ENCODE assay signal across 14 cellular contexts in the genomic region with DNA sequence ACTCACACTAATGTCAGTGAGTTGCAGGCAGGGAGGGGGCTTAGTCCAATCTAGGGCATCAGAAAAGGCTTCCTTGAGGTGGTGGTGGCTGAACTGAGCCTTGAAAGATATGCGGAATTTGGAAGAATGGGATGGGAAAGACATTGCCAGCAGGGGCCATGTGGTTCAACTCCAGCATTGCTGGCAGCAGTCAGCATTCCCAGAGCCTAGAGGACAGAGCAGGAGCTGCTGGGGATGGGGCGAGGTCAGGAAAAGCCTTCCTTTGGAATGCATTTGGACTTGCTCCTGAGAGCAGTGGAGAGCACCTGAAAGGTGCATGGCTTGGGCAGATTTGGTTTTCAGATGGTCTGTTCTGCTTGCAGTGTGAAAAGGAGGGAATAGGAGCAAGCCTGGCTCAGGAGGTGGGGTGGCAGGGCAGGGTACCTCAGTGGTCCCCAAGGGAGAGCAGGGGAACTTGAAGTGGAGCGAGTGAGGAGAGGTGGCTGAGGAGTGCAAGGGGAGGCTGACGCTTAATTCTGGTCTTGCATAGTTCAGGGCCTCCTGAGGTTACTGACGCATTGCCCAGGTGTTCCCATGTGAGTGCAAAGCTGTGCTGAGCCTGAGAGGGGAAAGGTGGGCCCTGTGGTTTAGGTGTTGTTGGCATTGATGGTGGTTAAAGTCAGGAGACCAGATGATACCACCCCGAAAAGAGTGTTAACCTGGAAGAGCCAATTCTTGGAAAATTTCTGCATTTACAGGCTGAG.
DNase-seq lines count a peak whose midpoint lies in the region; ATAC-seq and TF ChIP-seq lines count a peak whose summit lies in the region.
"Had no signal": no experiment of that assay in that cellular context is flagged by ENCODE, and none has a peak within 500 bp of the region (broad histone marks: within the 10 kb centered on the region; RNA-seq: fewer than 3 reads in every experiment).

No MANE protein-coding gene starts in this region.

- H3K36me3 Mint-ChIP-seq in CD8-positive, alpha-beta memory T cell: peaks cover 0 to 28% (median 3%) of the 10 kb centered on the region in 3 donors
- H3K36me3 Mint-ChIP-seq in naive B cell (peaks cover 11% of the 10 kb centered on the region in 2 donors), immature natural killer cell (no peaks in the 10 kb centered on the region)

- intact Hi-C loops in colonic mucosa (cut with DNase I): no loop called here

- no peak for DNase-seq in CD8-positive, alpha-beta memory T cell
- DNase-seq in HK-2 (ENCODE audit: unreplicated experiment): peak; percentile 15
- DNase-seq in colonic mucosa: peak; percentile 30
- DNase-seq in naive B cell: no peak
- DNase-seq in NCI-H2227 (lab: John Stamatoyannopoulos, UW; ENCODE audit: unreplicated experiment): no peak
- DNase-seq in immature natural killer cell: no peak
- DNase-seq: activated CD4-positive, alpha-beta memory T cell treated with anti-CD3 and anti-CD28 coated beads for 36 hours; activated gamma-delta T cell treated with Interleukin-2 at 50 U/mL for 16 hours; NCI-H2107; psoas muscle had no signal

- H3K4me3 ChIP-seq in CD8-positive, alpha-beta memory T cell (ENCODE audit: low read length): no peak overlapping the region
- no peak overlapping the region for H3K4me3 ChIP-seq in colonic mucosa
- H3K4me3 ChIP-seq: psoas muscle, SJSA1, tibial nerve had no signal

- H3K4me1 Mint-ChIP-seq in CD8-positive, alpha-beta memory T cell: peaks cover 93 to 99% (median 98%) of the 10 kb centered on the region in 3 donors
- H3K4me1 Mint-ChIP-seq in naive B cell: peaks cover 81 to 100% (median 95%) of the 10 kb centered on the region in 3 donors
- peaks cover 77 to 92% of the 10 kb centered on the region in 2 donors for H3K4me1 Mint-ChIP-seq in immature natural killer cell

- H3K4me1 ChIP-seq in CD8-positive, alpha-beta memory T cell (ENCODE audit: insufficient read depth, low read length): peaks cover 55% of the 10 kb centered on the region
- H3K4me1 ChIP-seq in colonic mucosa: peaks cover 21% of the 10 kb centered on the region

- no peak for ATAC-seq in naive B cell (ENCODE audit: low read depth in 2 of 2)
- no peak for ATAC-seq in GM18909 (IDR thresholded peaks at IDR 0.05; ENCODE audit: poor library complexity, unreplicated experiment)
- ATAC-seq in GM21390 (IDR thresholded peaks at IDR 0.05; ENCODE audit: unreplicated experiment): no peak
- ATAC-seq: psoas muscle had no signal

- H3K9me3 Mint-ChIP-seq in CD8-positive, alpha-beta memory T cell: no peaks in the 10 kb centered on the region
- H3K9me3 Mint-ChIP-seq in naive B cell (no peaks in the 10 kb centered on the region), immature natural killer cell (no peaks in the 10 kb centered on the region)
- H3K9me3 Mint-ChIP-seq: activated CD4-positive, alpha-beta memory T cell treated with anti-CD3 and anti-CD28 coated beads for 36 hours had no signal

- no peak overlapping the region for H3K9ac ChIP-seq in colonic mucosa (ENCODE audit: low read depth in 2 of 2, low read length in 2 of 2)

- H3K27ac Mint-ChIP-seq in CD8-positive, alpha-beta memory T cell: peak overlapping the region; percentile 12 to 94 (median 58)
- H3K27ac Mint-ChIP-seq in naive B cell (peak overlapping the region; percentile 49 to 90 (median 67)), immature natural killer cell (peak overlapping the region in 3 of 6 donors; percentile 21 to 67 (median 30))
- H3K27ac Mint-ChIP-seq: activated CD4-positive, alpha-beta memory T cell treated with anti-CD3 and anti-CD28 coated beads for 36 hours had no signal

- no peak overlapping the region for H3K27ac ChIP-seq in CD8-positive, alpha-beta memory T cell (ENCODE audit: low read depth, low read length)
- H3K27ac ChIP-seq in colonic mucosa: no peak overlapping the region
- H3K27ac ChIP-seq: psoas muscle, SJSA1 had no signal

- no peaks in the 10 kb centered on the region for H3K27me3 ChIP-seq in CD8-positive, alpha-beta memory T cell (ENCODE audit: insufficient read depth, low read length, poor library complexity, severe bottlenecking)
- H3K27me3 ChIP-seq in colonic mucosa: no peaks in the 10 kb centered on the region
- H3K27me3 ChIP-seq: SJSA1, tibial nerve had no signal

- H3K9me3 ChIP-seq in CD8-positive, alpha-beta memory T cell (ENCODE audit: low read length): no peaks in the 10 kb centered on the region
- no peaks in the 10 kb centered on the region for H3K9me3 ChIP-seq in colonic mucosa
- H3K9me3 ChIP-seq: psoas muscle, SJSA1, tibial nerve had no signal

- CTCF ChIA-PET in CD8-positive, alpha-beta memory T cell (lab: Charles Lee): interaction anchor here (1.7 kb wide), 1 partner anchor 24 kb away, joined by 5 read pairs; no protein-coding TSS in a partner anchor

- peak overlapping the region in 5 of 7 donors; percentile 7 to 54 (median 24) for H3K4me3 Mint-ChIP-seq in CD8-positive, alpha-beta memory T cell
- H3K4me3 Mint-ChIP-seq in naive B cell (peak overlapping the region in 3 of 8 donors; percentile 11 to 73 (median 19)), immature natural killer cell (peak overlapping the region in 2 of 5 donors; percentile 1 to 15)
- H3K4me3 Mint-ChIP-seq: activated CD4-positive, alpha-beta memory T cell treated with anti-CD3 and anti-CD28 coated beads for 36 hours had no signal

- peaks cover 0 to 2% of the 10 kb centered on the region in 2 donors for H3K27me3 Mint-ChIP-seq in CD8-positive, alpha-beta memory T cell
- H3K27me3 Mint-ChIP-seq in naive B cell (no peaks in the 10 kb centered on the region), immature natural killer cell (ENCODE audit: low read depth in 3 of 3) (peaks cover 0 to 7% (median 3%) of the 10 kb centered on the region in 3 donors)
- H3K27me3 Mint-ChIP-seq: activated CD4-positive, alpha-beta memory T cell treated with anti-CD3 and anti-CD28 coated beads for 36 hours had no signal

- H3K36me3 ChIP-seq in CD8-positive, alpha-beta memory T cell (ENCODE audit: insufficient read depth, low read length): no peaks in the 10 kb centered on the region
- H3K36me3 ChIP-seq in colonic mucosa: no peaks in the 10 kb centered on the region
- H3K36me3 ChIP-seq: SJSA1, tibial nerve had no signal

- POLR2A ChIA-PET in CD8-positive, alpha-beta memory T cell (lab: Charles Lee): no interaction called here

- no peak for TF ChIP-seq CTCF in colonic mucosa (IDR thresholded peaks at IDR 0.05)

Comparison
In these comparisons a context has a peak if more than half of its experiments do, and no peak if none do; other contexts are left out.
1. DNase-seq: peak in HK-2 (single experiment) and colonic mucosa (single experiment); none in CD8-positive, alpha-beta memory T cell (0 of 5), naive B cell (single experiment), NCI-H2227 (single experiment) and immature natural killer cell (0 of 3).